1 cellular context compared by ENCODE assay signal in the genomic region with DNA sequence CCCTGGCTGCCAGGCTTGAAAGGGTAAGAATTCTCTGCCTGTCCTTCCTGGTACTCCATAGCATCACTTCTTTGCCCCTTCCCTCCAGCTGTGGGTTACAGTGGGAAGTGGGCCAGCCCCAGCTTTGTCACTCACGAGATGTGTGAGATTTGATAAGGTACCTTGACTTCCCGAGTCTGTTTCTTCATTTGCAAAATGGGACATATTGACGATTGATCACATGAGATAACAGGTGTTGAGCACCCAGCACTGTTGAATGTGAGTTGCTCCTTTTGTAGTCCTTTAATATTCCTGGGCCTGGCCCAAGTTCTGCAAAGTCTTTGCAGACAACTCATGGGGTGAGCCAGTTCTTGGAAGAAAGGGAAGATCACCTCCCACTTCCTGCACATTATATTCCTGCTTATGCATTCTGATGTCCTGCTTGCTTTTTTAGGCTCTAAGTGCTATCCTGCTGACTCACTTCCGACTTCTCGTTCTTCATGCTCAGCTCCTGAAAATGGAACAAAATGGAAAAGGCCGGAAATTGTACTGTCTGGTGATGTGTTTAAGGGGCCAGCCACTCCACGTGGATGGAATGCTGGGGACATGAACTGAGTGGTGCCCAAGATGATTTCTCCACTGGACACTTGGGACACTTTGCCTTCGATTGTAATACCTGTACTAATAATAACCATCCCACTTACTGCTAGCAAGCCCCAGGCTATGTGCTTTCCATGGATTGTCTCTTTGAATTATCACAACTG.
TF ChIP-seq lines count a peak whose summit lies in the region.

No MANE protein-coding gene starts in this region.

TF ChIP-seq in K562, 482 proteins besides CTCF, POLR2A, EP300 and RAD21 (continued from another document and continues in another):
- TF ChIP-seq, protein P1, sequence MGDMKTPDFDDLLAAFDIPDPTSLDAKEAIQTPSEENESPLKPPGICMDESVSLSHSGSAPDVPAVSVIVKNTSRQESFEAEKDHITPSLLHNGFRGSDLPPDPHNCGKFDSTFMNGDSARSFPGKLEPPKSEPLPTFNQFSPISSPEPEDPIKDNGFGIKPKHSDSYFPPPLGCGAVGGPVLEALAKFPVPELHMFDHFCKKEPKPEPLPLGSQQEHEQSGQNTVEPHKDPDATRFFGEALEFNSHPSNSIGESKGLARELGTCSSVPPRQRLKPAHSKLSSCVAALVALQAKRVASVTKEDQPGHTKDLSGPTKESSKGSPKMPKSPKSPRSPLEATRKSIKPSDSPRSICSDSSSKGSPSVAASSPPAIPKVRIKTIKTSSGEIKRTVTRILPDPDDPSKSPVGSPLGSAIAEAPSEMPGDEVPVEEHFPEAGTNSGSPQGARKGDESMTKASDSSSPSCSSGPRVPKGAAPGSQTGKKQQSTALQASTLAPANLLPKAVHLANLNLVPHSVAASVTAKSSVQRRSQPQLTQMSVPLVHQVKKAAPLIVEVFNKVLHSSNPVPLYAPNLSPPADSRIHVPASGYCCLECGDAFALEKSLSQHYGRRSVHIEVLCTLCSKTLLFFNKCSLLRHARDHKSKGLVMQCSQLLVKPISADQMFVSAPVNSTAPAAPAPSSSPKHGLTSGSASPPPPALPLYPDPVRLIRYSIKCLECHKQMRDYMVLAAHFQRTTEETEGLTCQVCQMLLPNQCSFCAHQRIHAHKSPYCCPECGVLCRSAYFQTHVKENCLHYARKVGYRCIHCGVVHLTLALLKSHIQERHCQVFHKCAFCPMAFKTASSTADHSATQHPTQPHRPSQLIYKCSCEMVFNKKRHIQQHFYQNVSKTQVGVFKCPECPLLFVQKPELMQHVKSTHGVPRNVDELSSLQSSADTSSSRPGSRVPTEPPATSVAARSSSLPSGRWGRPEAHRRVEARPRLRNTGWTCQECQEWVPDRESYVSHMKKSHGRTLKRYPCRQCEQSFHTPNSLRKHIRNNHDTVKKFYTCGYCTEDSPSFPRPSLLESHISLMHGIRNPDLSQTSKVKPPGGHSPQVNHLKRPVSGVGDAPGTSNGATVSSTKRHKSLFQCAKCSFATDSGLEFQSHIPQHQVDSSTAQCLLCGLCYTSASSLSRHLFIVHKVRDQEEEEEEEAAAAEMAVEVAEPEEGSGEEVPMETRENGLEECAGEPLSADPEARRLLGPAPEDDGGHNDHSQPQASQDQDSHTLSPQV (IDR thresholded peaks at IDR 0.05), result peak; percentile 92
- TF ChIP-seq GTF2E2 (tag; IDR thresholded peaks at IDR 0.05) (no peak), KAT2B (IDR thresholded peaks at IDR 0.05; ENCODE audit: low read depth, low read length) (no peak), SP2 (IDR thresholded peaks at IDR 0.05; ENCODE audit: extremely low read depth, low read depth, low read length, poor library complexity, severe bottlenecking) (no peak), DMBX1 (CRISPR knock-in tag; IDR thresholded peaks at IDR 0.05; ENCODE audit: borderline replicate concordance) (peak; percentile 15; the same call in 1 of the 2 replicates), MIER1 (IDR thresholded peaks at IDR 0.05; ENCODE audit: low read depth) (no peak), LEF1 (IDR thresholded peaks at IDR 0.05) (peak; percentile 63; the same call in 1 of the 2 replicates), USF2 (CRISPR knock-in tag; IDR thresholded peaks at IDR 0.05) (no peak), U2AF2 (optimal IDR thresholded peaks at IDR 0.05; ENCODE audit: low read depth, low read length) (no peak), RBM39 (optimal IDR thresholded peaks at IDR 0.05; ENCODE audit: low read depth, low read length) (no peak), ADNP (tag; IDR thresholded peaks at IDR 0.05) (no peak), WHSC1 (IDR thresholded peaks at IDR 0.05; ENCODE audit: low read length) (no peak), NR2F6 (CRISPR knock-in tag; IDR thresholded peaks at IDR 0.05) (no peak), JUN (IDR thresholded peaks at IDR 0.05; ENCODE audit: borderline replicate concordance, low read depth, low read length) (peak; percentile 31; the same call in 1 of the 2 replicates), JUN (CRISPR knock-in tag; IDR thresholded peaks at IDR 0.05; ENCODE audit: borderline replicate concordance) (no peak), SMAD4 (CRISPR knock-in tag; conservative IDR thresholded peaks at IDR 0.05) (no peak; the same call in none of the 2 replicates), ZNF764 (CRISPR knock-in tag; IDR thresholded peaks at IDR 0.05; ENCODE audit: low read depth) (no peak), HINFP (tag; conservative IDR thresholded peaks at IDR 0.05; ENCODE audit: low read depth) (no peak), ZNF316 (IDR thresholded peaks at IDR 0.05) (peak; percentile 95), FUS (optimal IDR thresholded peaks at IDR 0.05; ENCODE audit: low read depth, low read length) (no peak), SMC3 (conservative IDR thresholded peaks at IDR 0.05; ENCODE audit: insufficient read depth, low read depth, low read length) (no peak), ZNF589 (CRISPR knock-in tag; IDR thresholded peaks at IDR 0.05; ENCODE audit: low read depth) (no peak), CBX5 (IDR thresholded peaks at IDR 0.05; ENCODE audit: borderline replicate concordance, low read depth) (no peak), SRSF7 (optimal IDR thresholded peaks at IDR 0.05; ENCODE audit: low read depth, low read length) (no peak), NCOA2 (IDR thresholded peaks at IDR 0.05; ENCODE audit: partially characterized antibody in 2 of 2) (no peak), SRSF3 (IDR thresholded peaks at IDR 0.05; ENCODE audit: insufficient read depth, low read length) (no peak), ZNF165 (CRISPR knock-in tag; IDR thresholded peaks at IDR 0.05; ENCODE audit: borderline replicate concordance) (no peak), ATF7 (IDR thresholded peaks at IDR 0.05) (0 out of 2 replicates have a peak, but pooled peaks have one; percentile 53), TCF7L2 (IDR thresholded peaks at IDR 0.05; ENCODE audit: low read depth, low read length) (no peak), ZNF77 (CRISPR knock-in tag; IDR thresholded peaks at IDR 0.05) (no peak), HMG20A (CRISPR knock-in tag; conservative IDR thresholded peaks at IDR 0.05) (no peak), PML (IDR thresholded peaks at IDR 0.05; ENCODE audit: low read length) (no peak), HNRNPH1 (optimal IDR thresholded peaks at IDR 0.05; ENCODE audit: low read depth, low read length) (no peak), TAF7 (tag; IDR thresholded peaks at IDR 0.05) (peak; percentile 57; the same call in 1 of the 2 replicates), HNRNPLL (IDR thresholded peaks at IDR 0.05; ENCODE audit: low read depth, low read length, poor library complexity, severe bottlenecking) (no peak), HCFC1 (IDR thresholded peaks at IDR 0.05; ENCODE audit: low read depth, low read length) (no peak; the same call in 1 of the 2 replicates), NEUROD1 (IDR thresholded peaks at IDR 0.05; ENCODE audit: borderline replicate concordance, low read depth, low read length, partially characterized antibody) (no peak)
- TF ChIP-seq, protein P2, sequence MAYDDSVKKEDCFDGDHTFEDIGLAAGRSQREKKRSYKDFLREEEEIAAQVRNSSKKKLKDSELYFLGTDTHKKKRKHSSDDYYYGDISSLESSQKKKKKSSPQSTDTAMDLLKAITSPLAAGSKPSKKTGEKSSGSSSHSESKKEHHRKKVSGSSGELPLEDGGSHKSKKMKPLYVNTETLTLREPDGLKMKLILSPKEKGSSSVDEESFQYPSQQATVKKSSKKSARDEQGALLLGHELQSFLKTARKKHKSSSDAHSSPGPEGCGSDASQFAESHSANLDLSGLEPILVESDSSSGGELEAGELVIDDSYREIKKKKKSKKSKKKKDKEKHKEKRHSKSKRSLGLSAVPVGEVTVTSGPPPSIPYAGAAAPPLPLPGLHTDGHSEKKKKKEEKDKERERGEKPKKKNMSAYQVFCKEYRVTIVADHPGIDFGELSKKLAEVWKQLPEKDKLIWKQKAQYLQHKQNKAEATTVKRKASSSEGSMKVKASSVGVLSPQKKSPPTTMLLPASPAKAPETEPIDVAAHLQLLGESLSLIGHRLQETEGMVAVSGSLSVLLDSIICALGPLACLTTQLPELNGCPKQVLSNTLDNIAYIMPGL (CRISPR knock-in tag; IDR thresholded peaks at IDR 0.05), result no peak
- TF ChIP-seq, protein P3, sequence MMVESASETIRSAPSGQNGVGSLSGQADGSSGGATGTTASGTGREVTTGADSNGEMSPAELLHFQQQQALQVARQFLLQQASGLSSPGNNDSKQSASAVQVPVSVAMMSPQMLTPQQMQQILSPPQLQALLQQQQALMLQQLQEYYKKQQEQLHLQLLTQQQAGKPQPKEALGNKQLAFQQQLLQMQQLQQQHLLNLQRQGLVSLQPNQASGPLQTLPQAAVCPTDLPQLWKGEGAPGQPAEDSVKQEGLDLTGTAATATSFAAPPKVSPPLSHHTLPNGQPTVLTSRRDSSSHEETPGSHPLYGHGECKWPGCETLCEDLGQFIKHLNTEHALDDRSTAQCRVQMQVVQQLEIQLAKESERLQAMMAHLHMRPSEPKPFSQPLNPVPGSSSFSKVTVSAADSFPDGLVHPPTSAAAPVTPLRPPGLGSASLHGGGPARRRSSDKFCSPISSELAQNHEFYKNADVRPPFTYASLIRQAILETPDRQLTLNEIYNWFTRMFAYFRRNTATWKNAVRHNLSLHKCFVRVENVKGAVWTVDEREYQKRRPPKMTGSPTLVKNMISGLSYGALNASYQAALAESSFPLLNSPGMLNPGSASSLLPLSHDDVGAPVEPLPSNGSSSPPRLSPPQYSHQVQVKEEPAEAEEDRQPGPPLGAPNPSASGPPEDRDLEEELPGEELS (CRISPR knock-in tag; IDR thresholded peaks at IDR 0.05; ENCODE audit: borderline replicate concordance), result no peak
- TF ChIP-seq, protein P4, sequence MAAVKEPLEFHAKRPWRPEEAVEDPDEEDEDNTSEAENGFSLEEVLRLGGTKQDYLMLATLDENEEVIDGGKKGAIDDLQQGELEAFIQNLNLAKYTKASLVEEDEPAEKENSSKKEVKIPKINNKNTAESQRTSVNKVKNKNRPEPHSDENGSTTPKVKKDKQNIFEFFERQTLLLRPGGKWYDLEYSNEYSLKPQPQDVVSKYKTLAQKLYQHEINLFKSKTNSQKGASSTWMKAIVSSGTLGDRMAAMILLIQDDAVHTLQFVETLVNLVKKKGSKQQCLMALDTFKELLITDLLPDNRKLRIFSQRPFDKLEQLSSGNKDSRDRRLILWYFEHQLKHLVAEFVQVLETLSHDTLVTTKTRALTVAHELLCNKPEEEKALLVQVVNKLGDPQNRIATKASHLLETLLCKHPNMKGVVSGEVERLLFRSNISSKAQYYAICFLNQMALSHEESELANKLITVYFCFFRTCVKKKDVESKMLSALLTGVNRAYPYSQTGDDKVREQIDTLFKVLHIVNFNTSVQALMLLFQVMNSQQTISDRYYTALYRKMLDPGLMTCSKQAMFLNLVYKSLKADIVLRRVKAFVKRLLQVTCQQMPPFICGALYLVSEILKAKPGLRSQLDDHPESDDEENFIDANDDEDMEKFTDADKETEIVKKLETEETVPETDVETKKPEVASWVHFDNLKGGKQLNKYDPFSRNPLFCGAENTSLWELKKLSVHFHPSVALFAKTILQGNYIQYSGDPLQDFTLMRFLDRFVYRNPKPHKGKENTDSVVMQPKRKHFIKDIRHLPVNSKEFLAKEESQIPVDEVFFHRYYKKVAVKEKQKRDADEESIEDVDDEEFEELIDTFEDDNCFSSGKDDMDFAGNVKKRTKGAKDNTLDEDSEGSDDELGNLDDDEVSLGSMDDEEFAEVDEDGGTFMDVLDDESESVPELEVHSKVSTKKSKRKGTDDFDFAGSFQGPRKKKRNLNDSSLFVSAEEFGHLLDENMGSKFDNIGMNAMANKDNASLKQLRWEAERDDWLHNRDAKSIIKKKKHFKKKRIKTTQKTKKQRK (IDR thresholded peaks at IDR 0.05; ENCODE audit: borderline replicate concordance, low read depth, low read length), result no peak
- TF ChIP-seq, protein P5, sequence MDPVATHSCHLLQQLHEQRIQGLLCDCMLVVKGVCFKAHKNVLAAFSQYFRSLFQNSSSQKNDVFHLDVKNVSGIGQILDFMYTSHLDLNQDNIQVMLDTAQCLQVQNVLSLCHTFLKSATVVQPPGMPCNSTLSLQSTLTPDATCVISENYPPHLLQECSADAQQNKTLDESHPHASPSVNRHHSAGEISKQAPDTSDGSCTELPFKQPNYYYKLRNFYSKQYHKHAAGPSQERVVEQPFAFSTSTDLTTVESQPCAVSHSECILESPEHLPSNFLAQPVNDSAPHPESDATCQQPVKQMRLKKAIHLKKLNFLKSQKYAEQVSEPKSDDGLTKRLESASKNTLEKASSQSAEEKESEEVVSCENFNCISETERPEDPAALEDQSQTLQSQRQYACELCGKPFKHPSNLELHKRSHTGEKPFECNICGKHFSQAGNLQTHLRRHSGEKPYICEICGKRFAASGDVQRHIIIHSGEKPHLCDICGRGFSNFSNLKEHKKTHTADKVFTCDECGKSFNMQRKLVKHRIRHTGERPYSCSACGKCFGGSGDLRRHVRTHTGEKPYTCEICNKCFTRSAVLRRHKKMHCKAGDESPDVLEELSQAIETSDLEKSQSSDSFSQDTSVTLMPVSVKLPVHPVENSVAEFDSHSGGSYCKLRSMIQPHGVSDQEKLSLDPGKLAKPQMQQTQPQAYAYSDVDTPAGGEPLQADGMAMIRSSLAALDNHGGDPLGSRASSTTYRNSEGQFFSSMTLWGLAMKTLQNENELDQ (CRISPR knock-in tag; IDR thresholded peaks at IDR 0.05; ENCODE audit: borderline replicate concordance), result no peak
- TF ChIP-seq, protein P6, sequence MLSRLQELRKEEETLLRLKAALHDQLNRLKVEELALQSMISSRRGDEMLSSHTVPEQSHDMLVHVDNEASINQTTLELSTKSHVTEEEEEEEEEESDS (CRISPR knock-in tag; IDR thresholded peaks at IDR 0.05), result no peak
- TF ChIP-seq, protein P7, sequence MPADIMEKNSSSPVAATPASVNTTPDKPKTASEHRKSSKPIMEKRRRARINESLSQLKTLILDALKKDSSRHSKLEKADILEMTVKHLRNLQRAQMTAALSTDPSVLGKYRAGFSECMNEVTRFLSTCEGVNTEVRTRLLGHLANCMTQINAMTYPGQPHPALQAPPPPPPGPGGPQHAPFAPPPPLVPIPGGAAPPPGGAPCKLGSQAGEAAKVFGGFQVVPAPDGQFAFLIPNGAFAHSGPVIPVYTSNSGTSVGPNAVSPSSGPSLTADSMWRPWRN (IDR thresholded peaks at IDR 0.05; ENCODE audit: low read depth), result no peak
